ENCODE assay signal across 3 cellular contexts in the genomic region with DNA sequence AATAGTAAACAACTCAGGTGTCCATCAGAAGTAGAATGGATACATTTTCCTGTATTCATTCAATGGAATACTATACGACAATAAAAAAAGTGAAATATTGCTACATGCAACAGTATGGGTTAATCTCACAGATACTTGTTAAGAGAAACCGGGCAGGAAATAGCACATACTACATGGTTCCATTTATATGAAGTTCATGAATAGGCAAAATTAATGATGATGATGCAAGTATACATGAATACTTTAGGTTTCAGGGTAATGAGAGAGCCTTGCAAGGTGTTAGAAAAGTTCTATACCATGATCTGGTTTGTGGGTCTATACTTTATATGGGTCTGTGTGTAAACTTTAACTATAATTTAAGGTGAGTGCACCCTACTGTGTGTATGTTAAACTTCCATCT.
A peak's percentile ranks its signal among the peaks of the same experiment; 100 is the strongest.
TF ChIP-seq lines count a peak whose summit lies in the region.

No MANE protein-coding gene starts in this region.

TF ChIP-seq in A549, 52 proteins besides CTCF, POLR2A, EP300 and RAD21:
- TF ChIP-seq GATA3 (IDR thresholded peaks at IDR 0.05; ENCODE audit: borderline replicate concordance) (no peak), CBX2 (IDR thresholded peaks at IDR 0.05; ENCODE audit: borderline replicate concordance, low read depth) (no peak), TFCP2L1 (CRISPR knock-in tag; IDR thresholded peaks at IDR 0.05) (no peak), RFX5 (IDR thresholded peaks at IDR 0.05) (no peak), MAFK (IDR thresholded peaks at IDR 0.05; ENCODE audit: partially characterized antibody) (peak; percentile 53)
TF ChIP-seq in A549: peak in this region for 1.

TF ChIP-seq in IMR-90, 13 proteins besides CTCF, POLR2A, EP300 and RAD21:
- TF ChIP-seq RFX5 (IDR thresholded peaks at IDR 0.05; ENCODE audit: low read depth, low read length) (no peak), MAFK (IDR thresholded peaks at IDR 0.05; ENCODE audit: low read depth, low read length) (0 out of 2 replicates have a peak, but pooled peaks have one; percentile 13)

TF ChIP-seq in K562, 482 proteins besides CTCF, POLR2A, EP300 and RAD21:
- TF ChIP-seq ETV5 (CRISPR knock-in tag; IDR thresholded peaks at IDR 0.05; ENCODE audit: low read depth), result no peak
- peak; percentile 49 for TF ChIP-seq ZNF316 (IDR thresholded peaks at IDR 0.05)
- TF ChIP-seq MAFG (tag; conservative IDR thresholded peaks at IDR 0.05), result 0 out of 2 replicates have a peak, but pooled peaks have one; percentile 7
- TF ChIP-seq ZNF232 (CRISPR knock-in tag; IDR thresholded peaks at IDR 0.05), result no peak
- TF ChIP-seq C11orf30 (IDR thresholded peaks at IDR 0.05; ENCODE audit: low read depth), result peak; percentile 11; the same call in 1 of the 2 replicates
- TF ChIP-seq, protein P1, sequence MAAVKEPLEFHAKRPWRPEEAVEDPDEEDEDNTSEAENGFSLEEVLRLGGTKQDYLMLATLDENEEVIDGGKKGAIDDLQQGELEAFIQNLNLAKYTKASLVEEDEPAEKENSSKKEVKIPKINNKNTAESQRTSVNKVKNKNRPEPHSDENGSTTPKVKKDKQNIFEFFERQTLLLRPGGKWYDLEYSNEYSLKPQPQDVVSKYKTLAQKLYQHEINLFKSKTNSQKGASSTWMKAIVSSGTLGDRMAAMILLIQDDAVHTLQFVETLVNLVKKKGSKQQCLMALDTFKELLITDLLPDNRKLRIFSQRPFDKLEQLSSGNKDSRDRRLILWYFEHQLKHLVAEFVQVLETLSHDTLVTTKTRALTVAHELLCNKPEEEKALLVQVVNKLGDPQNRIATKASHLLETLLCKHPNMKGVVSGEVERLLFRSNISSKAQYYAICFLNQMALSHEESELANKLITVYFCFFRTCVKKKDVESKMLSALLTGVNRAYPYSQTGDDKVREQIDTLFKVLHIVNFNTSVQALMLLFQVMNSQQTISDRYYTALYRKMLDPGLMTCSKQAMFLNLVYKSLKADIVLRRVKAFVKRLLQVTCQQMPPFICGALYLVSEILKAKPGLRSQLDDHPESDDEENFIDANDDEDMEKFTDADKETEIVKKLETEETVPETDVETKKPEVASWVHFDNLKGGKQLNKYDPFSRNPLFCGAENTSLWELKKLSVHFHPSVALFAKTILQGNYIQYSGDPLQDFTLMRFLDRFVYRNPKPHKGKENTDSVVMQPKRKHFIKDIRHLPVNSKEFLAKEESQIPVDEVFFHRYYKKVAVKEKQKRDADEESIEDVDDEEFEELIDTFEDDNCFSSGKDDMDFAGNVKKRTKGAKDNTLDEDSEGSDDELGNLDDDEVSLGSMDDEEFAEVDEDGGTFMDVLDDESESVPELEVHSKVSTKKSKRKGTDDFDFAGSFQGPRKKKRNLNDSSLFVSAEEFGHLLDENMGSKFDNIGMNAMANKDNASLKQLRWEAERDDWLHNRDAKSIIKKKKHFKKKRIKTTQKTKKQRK (IDR thresholded peaks at IDR 0.05; ENCODE audit: borderline replicate concordance, low read depth, low read length), result no peak
